ENCODE assay signal across 15 cellular contexts in genomic region chr4:1614502-1614853, GRCh38.
DNase-seq lines count a peak whose midpoint lies in the region; ATAC-seq and TF ChIP-seq lines count a peak whose summit lies in the region.
"Had no signal": no experiment of that assay in that cellular context is flagged by ENCODE, and none has a peak within 500 bp of the region (broad histone marks: within the 10 kb centered on the region; RNA-seq: fewer than 3 reads in every experiment).

No MANE protein-coding gene starts in this region.

- H3K9me3 ChIP-seq in CD8-positive, alpha-beta T cell (ENCODE audit: low read length), result no peaks in the 10 kb centered on the region

- no peak for TF ChIP-seq CTCF in CD8-positive, alpha-beta T cell (IDR thresholded peaks at IDR 0.05)

- peaks cover 20% of the 10 kb centered on the region for H3K4me1 ChIP-seq in CD8-positive, alpha-beta T cell (ENCODE audit: insufficient read depth, low read length)

- no peak for ATAC-seq in CD8-positive, alpha-beta T cell
- ATAC-seq in stimulated activated naive B cell treated with anti-CD40 and anti-IgM and Interleukin-4, amounts not matched to agents 10 μg/mL and 1 μg/mL and 100 μg/mL, for 72 hours (replicated peaks), result no peak
- no peak for ATAC-seq in HG02840 (IDR thresholded peaks at IDR 0.05; ENCODE audit: low FRiP score, unreplicated experiment)
- ATAC-seq: GM12878 had no signal

- DNase-seq in activated naive CD4-positive, alpha-beta T cell treated with anti-CD3 and anti-CD28 coated beads, Interleukin-2, amount 10 ng/mL, durations not matched to agents 7 days and 5 days, result no peak
- DNase-seq in activated naive CD4-positive, alpha-beta T cell treated with Interleukin-2 at 50 U/mL for 16 hours, result no peak
- DNase-seq in CD8-positive, alpha-beta T cell, result no peak
- no peak for DNase-seq in activated T-helper 1 cell treated with anti-CD3 and anti-CD28 coated beads, Interleukin-12 subunit alpha, Interleukin-12 subunit beta, Interleukin-2, Interleukin-4 antibody, amounts not matched to agents 30 ng/mL and 10 ng/mL and 1 ng/mL, durations not matched to agents 14 hours and 24 hours and 36 hours (ENCODE audit: low spot score)
- DNase-seq in stimulated activated naive B cell treated with anti-CD40 and anti-IgM and Interleukin-4, amounts not matched to agents 10 μg/mL and 1 μg/mL and 100 μg/mL, for 72 hours, result no peak
- no peak for DNase-seq in NCI-H446 (lab: John Stamatoyannopoulos, UW)
- DNase-seq: DND-41, H9, NCI-H1436 treated with DMSO at 0.1 percent for 48 hours, NCI-H2029 treated with DMSO at 0.1 percent for 48 hours, NCI-H510A treated with DMSO at 0.1 percent for 48 hours, SIG-M5 had no signal

- no peaks in the 10 kb centered on the region for H3K27me3 Mint-ChIP-seq in activated naive CD4-positive, alpha-beta T cell treated with anti-CD3 and anti-CD28 coated beads, Interleukin-2, amount 10 ng/mL, durations not matched to agents 7 days and 5 days
- no peaks in the 10 kb centered on the region for H3K27me3 Mint-ChIP-seq in CD8-positive, alpha-beta T cell (ENCODE audit: low read depth)
- H3K27me3 Mint-ChIP-seq in activated T-helper 1 cell treated with anti-CD3 and anti-CD28 coated beads, Interleukin-12 subunit alpha, Interleukin-12 subunit beta, Interleukin-2, Interleukin-4 antibody, amounts not matched to agents 30 ng/mL and 10 ng/mL and 1 ng/mL, durations not matched to agents 14 hours and 24 hours and 36 hours (ENCODE audit: insufficient read depth), result no peaks in the 10 kb centered on the region
- H3K27me3 Mint-ChIP-seq in stimulated activated naive B cell treated with anti-CD40 and anti-IgM and Interleukin-4, amounts not matched to agents 10 μg/mL and 1 μg/mL and 100 μg/mL, for 72 hours, result no peaks in the 10 kb centered on the region

- no peaks in the 10 kb centered on the region for H3K27me3 ChIP-seq in CD8-positive, alpha-beta T cell (ENCODE audit: insufficient read depth, low read length)

- CTCF ChIA-PET in activated naive CD4-positive, alpha-beta T cell treated with anti-CD3 and anti-CD28 coated beads, Interleukin-2, amount 10 ng/mL, durations not matched to agents 7 days and 5 days (lab: Charles Lee), result no interaction called here
- CTCF ChIA-PET in CD8-positive, alpha-beta T cell (lab: Charles Lee), result interaction anchor here (0.6 to 0.8 kb wide), 2 partner anchors 9 to 25 kb away, joined by 3 read pairs; no protein-coding TSS in a partner anchor

- POLR2A ChIA-PET in CD8-positive, alpha-beta T cell (lab: Charles Lee), result interaction anchor here (1.1 kb wide), 1 partner anchor 9 kb away, joined by 6 read pairs; no protein-coding TSS in a partner anchor

- intact Hi-C loops in CD8-positive, alpha-beta T cell (cut with DNase I, micrococcal nuclease), result no loop called here
- intact Hi-C loops in activated T-helper 1 cell treated with anti-CD3 and anti-CD28 coated beads, Interleukin-12 subunit alpha, Interleukin-12 subunit beta, Interleukin-2, Interleukin-4 antibody, amounts not matched to agents 30 ng/mL and 10 ng/mL and 1 ng/mL, durations not matched to agents 14 hours and 24 hours and 36 hours (cut with micrococcal nuclease), result no loop called here

- peak overlapping the region; percentile 82 for H3K27ac Mint-ChIP-seq in activated naive CD4-positive, alpha-beta T cell treated with anti-CD3 and anti-CD28 coated beads, Interleukin-2, amount 10 ng/mL, durations not matched to agents 7 days and 5 days
- peak overlapping the region; percentile 80 for H3K27ac Mint-ChIP-seq in CD8-positive, alpha-beta T cell
- H3K27ac Mint-ChIP-seq in activated T-helper 1 cell treated with anti-CD3 and anti-CD28 coated beads, Interleukin-12 subunit alpha, Interleukin-12 subunit beta, Interleukin-2, Interleukin-4 antibody, amounts not matched to agents 30 ng/mL and 10 ng/mL and 1 ng/mL, durations not matched to agents 14 hours and 24 hours and 36 hours, result peak overlapping the region; percentile 26
- H3K27ac Mint-ChIP-seq in stimulated activated naive B cell treated with anti-CD40 and anti-IgM and Interleukin-4, amounts not matched to agents 10 μg/mL and 1 μg/mL and 100 μg/mL, for 72 hours, result peak overlapping the region; percentile 70

- H3K4me3 ChIP-seq in CD8-positive, alpha-beta T cell (ENCODE audit: low read depth, low read length), result no peak overlapping the region
- H3K4me3 ChIP-seq: GM12878 had no signal

- peaks cover 17% of the 10 kb centered on the region for H3K36me3 Mint-ChIP-seq in activated naive CD4-positive, alpha-beta T cell treated with anti-CD3 and anti-CD28 coated beads, Interleukin-2, amount 10 ng/mL, durations not matched to agents 7 days and 5 days
- no peaks in the 10 kb centered on the region for H3K36me3 Mint-ChIP-seq in CD8-positive, alpha-beta T cell
- no peaks in the 10 kb centered on the region for H3K36me3 Mint-ChIP-seq in activated T-helper 1 cell treated with anti-CD3 and anti-CD28 coated beads, Interleukin-12 subunit alpha, Interleukin-12 subunit beta, Interleukin-2, Interleukin-4 antibody, amounts not matched to agents 30 ng/mL and 10 ng/mL and 1 ng/mL, durations not matched to agents 14 hours and 24 hours and 36 hours (ENCODE audit: low read depth)
- peaks cover 8 to 9% of the 10 kb centered on the region in 2 donors for H3K36me3 Mint-ChIP-seq in stimulated activated naive B cell treated with anti-CD40 and anti-IgM and Interleukin-4, amounts not matched to agents 10 μg/mL and 1 μg/mL and 100 μg/mL, for 72 hours

- peaks cover 24% of the 10 kb centered on the region for H3K4me1 Mint-ChIP-seq in activated naive CD4-positive, alpha-beta T cell treated with anti-CD3 and anti-CD28 coated beads, Interleukin-2, amount 10 ng/mL, durations not matched to agents 7 days and 5 days
- H3K4me1 Mint-ChIP-seq in CD8-positive, alpha-beta T cell (ENCODE audit: low read depth), result peaks cover 34% of the 10 kb centered on the region
- H3K4me1 Mint-ChIP-seq in activated T-helper 1 cell treated with anti-CD3 and anti-CD28 coated beads, Interleukin-12 subunit alpha, Interleukin-12 subunit beta, Interleukin-2, Interleukin-4 antibody, amounts not matched to agents 30 ng/mL and 10 ng/mL and 1 ng/mL, durations not matched to agents 14 hours and 24 hours and 36 hours (ENCODE audit: low read depth), result no peaks in the 10 kb centered on the region
- peaks cover 6 to 8% of the 10 kb centered on the region in 2 donors for H3K4me1 Mint-ChIP-seq in stimulated activated naive B cell treated with anti-CD40 and anti-IgM and Interleukin-4, amounts not matched to agents 10 μg/mL and 1 μg/mL and 100 μg/mL, for 72 hours
- H3K4me1 Mint-ChIP-seq: H9 had no signal

- H3K4me3 Mint-ChIP-seq in activated naive CD4-positive, alpha-beta T cell treated with anti-CD3 and anti-CD28 coated beads, Interleukin-2, amount 10 ng/mL, durations not matched to agents 7 days and 5 days, result no peak overlapping the region
- peak overlapping the region; percentile 56 for H3K4me3 Mint-ChIP-seq in CD8-positive, alpha-beta T cell
- no peak overlapping the region for H3K4me3 Mint-ChIP-seq in activated T-helper 1 cell treated with anti-CD3 and anti-CD28 coated beads, Interleukin-12 subunit alpha, Interleukin-12 subunit beta, Interleukin-2, Interleukin-4 antibody, amounts not matched to agents 30 ng/mL and 10 ng/mL and 1 ng/mL, durations not matched to agents 14 hours and 24 hours and 36 hours
- no peak overlapping the region for H3K4me3 Mint-ChIP-seq in stimulated activated naive B cell treated with anti-CD40 and anti-IgM and Interleukin-4, amounts not matched to agents 10 μg/mL and 1 μg/mL and 100 μg/mL, for 72 hours
- H3K4me3 Mint-ChIP-seq: H9 had no signal

- no peak overlapping the region for H3K27ac ChIP-seq in CD8-positive, alpha-beta T cell (ENCODE audit: low read depth, low read length)
- H3K27ac ChIP-seq: KMS-11 had no signal

- no peaks in the 10 kb centered on the region for H3K36me3 ChIP-seq in CD8-positive, alpha-beta T cell (ENCODE audit: insufficient read depth, low read length)

- peaks cover 20% of the 10 kb centered on the region for H3K9me3 Mint-ChIP-seq in activated naive CD4-positive, alpha-beta T cell treated with anti-CD3 and anti-CD28 coated beads, Interleukin-2, amount 10 ng/mL, durations not matched to agents 7 days and 5 days
- H3K9me3 Mint-ChIP-seq in CD8-positive, alpha-beta T cell, result peaks cover 13% of the 10 kb centered on the region
- H3K9me3 Mint-ChIP-seq in activated T-helper 1 cell treated with anti-CD3 and anti-CD28 coated beads, Interleukin-12 subunit alpha, Interleukin-12 subunit beta, Interleukin-2, Interleukin-4 antibody, amounts not matched to agents 30 ng/mL and 10 ng/mL and 1 ng/mL, durations not matched to agents 14 hours and 24 hours and 36 hours, result peaks cover 6% of the 10 kb centered on the region
- peaks cover 14 to 18% of the 10 kb centered on the region in 2 donors for H3K9me3 Mint-ChIP-seq in stimulated activated naive B cell treated with anti-CD40 and anti-IgM and Interleukin-4, amounts not matched to agents 10 μg/mL and 1 μg/mL and 100 μg/mL, for 72 hours

Comparison
In these comparisons a context has a peak if more than half of its experiments do, and no peak if none do; other contexts are left out.
1. H3K27ac Mint-ChIP-seq: peak in every context shown above with its lines; median percentile 82 in activated naive CD4-positive, alpha-beta T cell treated with anti-CD3 and anti-CD28 coated beads, Interleukin-2, amount 10 ng/mL, durations not matched to agents 7 days and 5 days; 80 in CD8-positive, alpha-beta T cell; 70 in stimulated activated naive B cell treated with anti-CD40 and anti-IgM and Interleukin-4, amounts not matched to agents 10 μg/mL and 1 μg/mL and 100 μg/mL, for 72 hours; 26 in activated T-helper 1 cell treated with anti-CD3 and anti-CD28 coated beads, Interleukin-12 subunit alpha, Interleukin-12 subunit beta, Interleukin-2, Interleukin-4 antibody, amounts not matched to agents 30 ng/mL and 10 ng/mL and 1 ng/mL, durations not matched to agents 14 hours and 24 hours and 36 hours.